In the genomic region with DNA sequence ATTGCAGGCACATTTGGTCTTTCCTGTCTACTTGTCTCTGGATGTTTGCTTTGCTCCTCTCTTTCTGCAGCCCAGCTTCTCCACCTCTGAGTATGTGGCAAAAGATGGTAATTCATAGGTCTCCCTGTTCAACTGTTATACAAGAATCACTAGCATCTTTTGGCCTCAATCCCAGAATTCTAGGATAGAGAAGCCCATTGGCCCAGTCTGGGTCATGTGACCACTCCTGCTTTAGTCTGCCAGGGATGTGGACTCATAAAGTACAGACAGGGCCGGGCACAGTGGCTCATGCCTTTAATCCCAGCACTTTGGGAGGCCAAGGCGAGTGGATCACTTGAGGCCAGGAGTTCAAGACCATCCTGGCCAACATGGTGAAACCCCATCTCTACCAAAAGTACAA, we compare ENCODE assay signal across 14 cellular contexts. TPM values are rescaled to one million over a fixed set of nuclear protein-coding genes. Genes with fewer than 3 reads are reported as not detected.
DNase-seq lines count a peak whose midpoint lies in the region; ATAC-seq, FAIRE-seq and TF ChIP-seq lines count a peak whose summit lies in the region.
"Not testable (repeated sequence)": the region's sequence is repeated elsewhere in the genome, so short reads cannot be mapped to it uniquely, and the experiment has no call there.
"Had no signal": no experiment of that assay in that cellular context is flagged by ENCODE, and none has a peak within 500 bp of the region (broad histone marks: within the 10 kb centered on the region; RNA-seq: fewer than 3 reads in every experiment).

No MANE protein-coding gene starts in this region.

- H3K27me3 ChIP-seq in HAP-1 (ENCODE audit: low read depth); PC-3 (ENCODE audit: low read length); HepG2 (ENCODE audit: control insufficient read depth in 1 of 2, insufficient read depth in 2 of 2, low read length in 2 of 2); testis: not testable (repeated sequence)

- not testable (repeated sequence) for TF ChIP-seq RAD21 in HepG2 (CRISPR knock-in tag; IDR thresholded peaks at IDR 0.05)

- POLR2A ChIA-PET in PC-3 (lab: Charles Lee; ENCODE audit: unreplicated experiment); HepG2 (lab: Yijun Ruan, JAX): not testable (repeated sequence)

- not testable (repeated sequence) for H2AFZ ChIP-seq in PC-3 (ENCODE audit: low read length); HepG2 (ENCODE audit: low read length)

- not testable (repeated sequence) for ATAC-seq in PC-3, HepG2

- intact Hi-C loops in PC-3 (cut with micrococcal nuclease); HepG2 (cut with micrococcal nuclease; ENCODE audit: unreplicated experiment); testis (cut with DNase I; ENCODE audit: low total_unique reads): not testable (repeated sequence)

- not testable (repeated sequence) for H3K9me2 ChIP-seq in PC-3 (replicated peaks; ENCODE audit: low read length)

- not testable (repeated sequence) for FAIRE-seq in HepG2 (lab: Jason Lieb, UNC)

- not testable (repeated sequence) for H3K79me2 ChIP-seq in PC-3 (ENCODE audit: low read length); HepG2 (ENCODE audit: insufficient read depth, low read length)

- in situ Hi-C loops in HAP-1 (cut with MboI; ENCODE audit: low sequenced_read_pairs), result loop anchor here (25.0 kb wide), 1 partner anchor 88 kb away; no protein-coding TSS in a partner anchor
- in situ Hi-C loops in HepG2 (cut with HindIII; ENCODE audit: extremely low pct_ligation_motif_present, low pct_unique_long_range_greater_than_20kb), result not testable (repeated sequence)

- BruUV-seq in PC-3 (replicated peaks; lab: Mats Ljungman, UMichigan); HepG2 (replicated peaks; lab: Mats Ljungman, UMichigan): not testable (repeated sequence)

- H3K9ac ChIP-seq in PC-3 (ENCODE audit: low read length); HepG2 (ENCODE audit: insufficient read depth, low read depth, low read length): not testable (repeated sequence)

- H3K4me1 ChIP-seq in HAP-1; PC-3 (ENCODE audit: insufficient read depth, low read length); testis: not testable (repeated sequence)
- peaks cover 32% of the 10 kb centered on the region for H3K4me1 ChIP-seq in HepG2 (ENCODE audit: insufficient read depth, low read length)

- WGBS in HepG2 (ENCODE audit: low lambda C conversion rate), result no CpG with 5 or more reads among the region's 2 CpGs
- WGBS in testis, 2 donors, result 79 to 83% methylated on average over 2 of the region's 2 CpGs

- not testable (repeated sequence) for H3K36me3 ChIP-seq in HAP-1 (replicated peaks); PC-3 (ENCODE audit: low read depth, low read length); HepG2 (replicated peaks in 1 of 2; ENCODE audit: control insufficient read depth in 1 of 2, insufficient read depth in 2 of 2, low read length in 2 of 2); testis (ENCODE audit: low read depth, missing control alignments)

- not testable (repeated sequence) for H3K4me3 ChIP-seq in AG10803 (ENCODE audit: low read length); HAP-1; PC-3 (ENCODE audit: low read length); HepG2 (replicated peaks in 1 of 3; ENCODE audit: insufficient read depth in 1 of 3, low read depth in 2 of 3, low read length in 3 of 3); testis

- TF ChIP-seq EP300 in HepG2 (IDR thresholded peaks at IDR 0.05; ENCODE audit: low read depth in 2 of 2, low read length in 2 of 2); HepG2 (CRISPR knock-in tag; IDR thresholded peaks at IDR 0.05; ENCODE audit: borderline replicate concordance): not testable (repeated sequence)

- H3K4me2 ChIP-seq in PC-3 (ENCODE audit: low read length); HepG2 (ENCODE audit: low read depth, low read length): not testable (repeated sequence)

- H3F3A ChIP-seq in PC-3 (ENCODE audit: low read length, unreplicated experiment), result not testable (repeated sequence)

- not testable (repeated sequence) for H4K20me1 ChIP-seq in PC-3 (ENCODE audit: low read length); HepG2 (ENCODE audit: insufficient read depth, low read length)

- DNase-seq in AG10803 (ENCODE audit: low read depth) (peak; percentile 22), HAP-1 (ENCODE audit: low spot score in 2 of 2) (peak; percentile 26 to 53), NCI-H1694 treated with DMSO at 0.1 percent for 48 hours (lab: John Stamatoyannopoulos, UW) (peak; percentile 1), PC-3 (peak; percentile 38), astrocyte of the hippocampus (ENCODE audit: low read depth, low spot score) (peak; percentile 26), erythroblast (lab: John Stamatoyannopoulos, UW) (peak; percentile 35 to 63), HepG2 (ENCODE audit: low spot score) (peak; percentile 7), testis (peak; percentile 21)

- not testable (repeated sequence) for H3K27ac ChIP-seq in PC-3 (ENCODE audit: low read length); HepG2 (ENCODE audit: extremely low read length, insufficient read depth, low read length); testis

- CTCF ChIA-PET in PC-3 (lab: Charles Lee); HepG2 (lab: Yijun Ruan, JAX; ENCODE audit: low intra/inter-chr PET ratio, low total read pairs): not testable (repeated sequence)

- TF ChIP-seq CTCF in AG10803 (conservative IDR thresholded peaks at IDR 0.05; ENCODE audit: low read length); PC-3 (conservative IDR thresholded peaks at IDR 0.05; ENCODE audit: low read depth, low read length); HepG2 (CRISPR knock-in tag; IDR thresholded peaks at IDR 0.05); testis (IDR thresholded peaks at IDR 0.05): not testable (repeated sequence)

- not testable (repeated sequence) for TF ChIP-seq POLR2A in erythroblast (IDR thresholded peaks at IDR 0.05; ENCODE audit: low read length); HepG2 (IDR thresholded peaks at IDR 0.05; ENCODE audit: insufficient read depth in 1 of 2, low read depth in 2 of 2, low read length in 2 of 2); testis (IDR thresholded peaks at IDR 0.05)

- H3K9me3 ChIP-seq in HAP-1; PC-3 (ENCODE audit: low read length); HepG2 (ENCODE audit: low read length); testis: not testable (repeated sequence)

RNA-seq across cellular contexts. Expression of gene ATP6AP2, which starts 5.4 kb away (rescaled TPM):
- total RNA-seq in PC-3 (2014; rRNA removed), result 74.1 and 77.6 TPM in 2 replicates
- total RNA-seq in HepG2 (2016; rRNA removed; fragmentation: Illumina TruSeq; extraction: Trizol), result 29.0 and 55.6 TPM in 2 replicates
- total RNA-seq in HepG2 (2016; cell fraction: cytosol; rRNA removed; fragmentation: Illumina TruSeq; extraction: Trizol; ENCODE audit: low read depth), result 4.1 TPM in 2 replicates
- total RNA-seq in HepG2 (2016; cell fraction: insoluble cytoplasmic fraction; rRNA removed; fragmentation: Illumina TruSeq; extraction: Trizol), result 32.6 and 56.9 TPM in 2 replicates
- total RNA-seq in HepG2 (2016; cell fraction: membrane; rRNA removed; fragmentation: Illumina TruSeq; extraction: Trizol), result 7.8 and 9.1 TPM in 2 replicates
- total RNA-seq in HepG2 (2016; cell fraction: nucleus; rRNA removed; fragmentation: Illumina TruSeq; extraction: Trizol), result 52.1 and 67.7 TPM in 2 replicates
- polyA plus RNA-seq in HepG2 (2011; rRNA removed), result 93.5 and 108 TPM in 2 replicates
- 53.3 and 81.4 TPM in 2 replicates for polyA plus RNA-seq in HepG2 (2011; cell fraction: cytosol; rRNA removed)
- 24.6 and 29.7 TPM in 2 replicates for polyA plus RNA-seq in HepG2 (2011; cell fraction: nucleus; rRNA removed)
- 58.5 and 72.4 TPM in 2 replicates for polyA plus RNA-seq in HepG2 (2012)
- 4.0 and 4.1 TPM in 2 replicates for polyA plus RNA-seq in HepG2 (2016; cell fraction: cytosol; fragmentation: Illumina TruSeq; extraction: Trizol; ENCODE audit: low read depth)
- 35.9 and 36.1 TPM in 2 replicates for polyA plus RNA-seq in HepG2 (2016; cell fraction: insoluble cytoplasmic fraction; fragmentation: Illumina TruSeq; extraction: Trizol; ENCODE audit: low read depth)
- 6.9 and 7.3 TPM in 2 replicates for polyA plus RNA-seq in HepG2 (2016; cell fraction: membrane; fragmentation: Illumina TruSeq; extraction: Trizol; ENCODE audit: low read depth)
- polyA plus RNA-seq in HepG2 (2016; cell fraction: nucleus; fragmentation: Illumina TruSeq; extraction: Trizol; ENCODE audit: insufficient read depth, low read depth), result 84.4 and 93.6 TPM in 2 replicates
- polyA minus RNA-seq in HepG2 (2011; rRNA and poly(A)+ RNA removed; ENCODE audit: low replicate concordance), result 46.6 and 99.6 TPM in 2 replicates
- polyA minus RNA-seq in HepG2 (2011; cell fraction: cytosol; rRNA and poly(A)+ RNA removed), result 54.8 and 81.6 TPM in 2 replicates
- 29.4 and 33.7 TPM in 2 replicates for polyA minus RNA-seq in HepG2 (2011; cell fraction: nucleus; rRNA and poly(A)+ RNA removed)
- total RNA-seq in testis, result 10 to 100 TPM; 72.4 to 76.4 TPM
- 79.2 TPM for polyA plus RNA-seq in testis (ENCODE audit: insufficient read depth, low read depth, low replicate concordance)

RNA-seq across cellular contexts. Expression of gene MPC1L, which starts 47.8 kb away (rescaled TPM):
- total RNA-seq in PC-3 (2014; rRNA removed) (not detected in 2 replicates), HepG2 (2016; rRNA removed; fragmentation: Illumina TruSeq; extraction: Trizol) (not detected in 2 replicates), testis (10 to 100 TPM in 1 of 2 donors, 1 to 10 TPM in 1; 8.5 to 11.4 TPM)
- not detected in 2 replicates for total RNA-seq in HepG2 (2016; cell fraction: cytosol; rRNA removed; fragmentation: Illumina TruSeq; extraction: Trizol; ENCODE audit: low read depth)
- total RNA-seq in HepG2 (2016; cell fraction: insoluble cytoplasmic fraction; rRNA removed; fragmentation: Illumina TruSeq; extraction: Trizol), result not detected in 2 replicates
- not detected in 2 replicates for total RNA-seq in HepG2 (2016; cell fraction: membrane; rRNA removed; fragmentation: Illumina TruSeq; extraction: Trizol)
- total RNA-seq in HepG2 (2016; cell fraction: nucleus; rRNA removed; fragmentation: Illumina TruSeq; extraction: Trizol), result not detected in 2 replicates
- polyA plus RNA-seq in HepG2 (2011; rRNA removed) (not detected in 2 replicates), testis (ENCODE audit: insufficient read depth, low read depth, low replicate concordance) (17.3 TPM)
- polyA plus RNA-seq in HepG2 (2011; cell fraction: cytosol; rRNA removed), result not detected in 2 replicates
- not detected in 2 replicates for polyA plus RNA-seq in HepG2 (2011; cell fraction: nucleus; rRNA removed)
- not detected in 2 replicates for polyA plus RNA-seq in HepG2 (2012)
- not detected in 2 replicates for polyA plus RNA-seq in HepG2 (2016; cell fraction: cytosol; fragmentation: Illumina TruSeq; extraction: Trizol; ENCODE audit: low read depth)
- polyA plus RNA-seq in HepG2 (2016; cell fraction: insoluble cytoplasmic fraction; fragmentation: Illumina TruSeq; extraction: Trizol; ENCODE audit: low read depth), result not detected in 2 replicates
- polyA plus RNA-seq in HepG2 (2016; cell fraction: membrane; fragmentation: Illumina TruSeq; extraction: Trizol; ENCODE audit: low read depth), result not detected in 2 replicates
- not detected in 2 replicates for polyA plus RNA-seq in HepG2 (2016; cell fraction: nucleus; fragmentation: Illumina TruSeq; extraction: Trizol; ENCODE audit: insufficient read depth, low read depth)
- not detected in 2 replicates for polyA minus RNA-seq in HepG2 (2011; rRNA and poly(A)+ RNA removed; ENCODE audit: low replicate concordance)
- not detected in 2 replicates for polyA minus RNA-seq in HepG2 (2011; cell fraction: cytosol; rRNA and poly(A)+ RNA removed)
- not detected in 2 replicates for polyA minus RNA-seq in HepG2 (2011; cell fraction: nucleus; rRNA and poly(A)+ RNA removed)
- total RNA-seq: aorta, Calu3, esophagus mucosa, Peyer's patch, right atrium auricular region, upper lobe of left lung had no signal
- polyA plus RNA-seq: aorta had no signal
